Comparison of ENCODE assay signal across 27 cellular contexts in genomic region chr10:129548534-129549130, GRCh38.
"Had no signal": no experiment of that assay in that cellular context is flagged by ENCODE, and none has a peak within 500 bp of the region (broad histone marks: within the 10 kb centered on the region; RNA-seq: fewer than 3 reads in every experiment).

No MANE protein-coding gene starts in this region.

- DNase-seq: activated CD4-positive, alpha-beta memory T cell treated with anti-CD3 and anti-CD28 coated beads, Interleukin-2, amount 10 ng/mL, durations not matched to agents 7 days and 5 days; activated CD4-positive, alpha-beta T cell treated with anti-CD3 and anti-CD28 coated beads, Interleukin-2, amount 10 ng/mL, durations not matched to agents 7 days and 5 days; activated CD4-positive, CD25-positive, alpha-beta regulatory T cell; activated gamma-delta T cell treated with Interleukin-2 at 50 U/mL for 16 hours; activated naive CD4-positive, alpha-beta T cell treated with anti-CD3 and anti-CD28 coated beads, Interleukin-2, amount 10 ng/mL, durations not matched to agents 7 days and 5 days; activated naive CD8-positive, alpha-beta T cell treated with anti-CD3 and anti-CD28 coated beads for 36 hours; activated T-cell treated with anti-CD3 and anti-CD28 coated beads for 4 hours; activated T-cell treated with anti-CD3 and anti-CD28 coated beads, Interleukin-2, amount 50 U/mL, for 48 hours; brain microvascular endothelial cell; MG63; MV-4-11; NCI-H1092 treated with DMSO at 0.1 percent for 48 hours; NCI-H1436; NCI-H1694 treated with DMSO at 0.1 percent for 48 hours; NCI-H2029 treated with DMSO at 0.1 percent for 48 hours; NCI-H510A treated with DMSO at 0.1 percent for 48 hours; NCI-H69; NK-92 treated with Interleukin-12 subunit alpha and Interleukin-12 subunit beta, amount 100 ng/mL, for 24 hours; Peyer's patch; Right ventricle myocardium superior; SJCRH30; SK-N-SH; T-helper 1 cell had no signal

- H3K27ac Mint-ChIP-seq: activated CD4-positive, alpha-beta memory T cell treated with anti-CD3 and anti-CD28 coated beads, Interleukin-2, amount 10 ng/mL, durations not matched to agents 7 days and 5 days; activated CD4-positive, alpha-beta T cell treated with anti-CD3 and anti-CD28 coated beads, Interleukin-2, amount 10 ng/mL, durations not matched to agents 7 days and 5 days; activated naive CD4-positive, alpha-beta T cell treated with anti-CD3 and anti-CD28 coated beads, Interleukin-2, amount 10 ng/mL, durations not matched to agents 7 days and 5 days; activated naive CD8-positive, alpha-beta T cell treated with anti-CD3 and anti-CD28 coated beads for 36 hours; activated T-helper 2 cell treated with anti-CD3 and anti-CD28 coated beads, Interferon-gamma antibody, Interleukin-2, Interleukin-4, amounts not matched to agents 10 μg/mL and 5 μg/mL and 100 μg/mL, durations not matched to agents 14 hours and 24 hours and 36 hours had no signal

- H3K36me3 ChIP-seq: brain microvascular endothelial cell, cardiac muscle cell, MG63, Peyer's patch, SJCRH30 had no signal

- H3K9me3 ChIP-seq: MG63, Peyer's patch, SJCRH30, SK-N-SH had no signal

- H3K27me3 ChIP-seq: brain microvascular endothelial cell, cardiac muscle cell, MG63, Peyer's patch, SJCRH30 had no signal

- H3K4me2 ChIP-seq: SK-N-SH had no signal

- H3K9me3 Mint-ChIP-seq: activated CD4-positive, alpha-beta memory T cell treated with anti-CD3 and anti-CD28 coated beads, Interleukin-2, amount 10 ng/mL, durations not matched to agents 7 days and 5 days; activated CD4-positive, alpha-beta T cell treated with anti-CD3 and anti-CD28 coated beads, Interleukin-2, amount 10 ng/mL, durations not matched to agents 7 days and 5 days; activated naive CD4-positive, alpha-beta T cell treated with anti-CD3 and anti-CD28 coated beads, Interleukin-2, amount 10 ng/mL, durations not matched to agents 7 days and 5 days; activated naive CD8-positive, alpha-beta T cell treated with anti-CD3 and anti-CD28 coated beads for 36 hours; activated T-helper 2 cell treated with anti-CD3 and anti-CD28 coated beads, Interferon-gamma antibody, Interleukin-2, Interleukin-4, amounts not matched to agents 10 μg/mL and 5 μg/mL and 100 μg/mL, durations not matched to agents 14 hours and 24 hours and 36 hours had no signal

- H3K9ac ChIP-seq: SK-N-SH had no signal

- H3K4me3 Mint-ChIP-seq: activated CD4-positive, alpha-beta memory T cell treated with anti-CD3 and anti-CD28 coated beads, Interleukin-2, amount 10 ng/mL, durations not matched to agents 7 days and 5 days; activated CD4-positive, alpha-beta T cell treated with anti-CD3 and anti-CD28 coated beads, Interleukin-2, amount 10 ng/mL, durations not matched to agents 7 days and 5 days; activated naive CD4-positive, alpha-beta T cell treated with anti-CD3 and anti-CD28 coated beads, Interleukin-2, amount 10 ng/mL, durations not matched to agents 7 days and 5 days; activated naive CD8-positive, alpha-beta T cell treated with anti-CD3 and anti-CD28 coated beads for 36 hours had no signal

- H3K4me1 Mint-ChIP-seq: activated CD4-positive, alpha-beta memory T cell treated with anti-CD3 and anti-CD28 coated beads, Interleukin-2, amount 10 ng/mL, durations not matched to agents 7 days and 5 days; activated CD4-positive, alpha-beta T cell treated with anti-CD3 and anti-CD28 coated beads, Interleukin-2, amount 10 ng/mL, durations not matched to agents 7 days and 5 days; activated naive CD4-positive, alpha-beta T cell treated with anti-CD3 and anti-CD28 coated beads, Interleukin-2, amount 10 ng/mL, durations not matched to agents 7 days and 5 days had no signal

- H3K27ac ChIP-seq: brain microvascular endothelial cell, cardiac muscle cell, Peyer's patch, RWPE1, SJCRH30, VCaP had no signal

- H3K4me1 ChIP-seq: SJCRH30 had no signal

- H3K27me3 Mint-ChIP-seq: activated CD4-positive, alpha-beta memory T cell treated with anti-CD3 and anti-CD28 coated beads, Interleukin-2, amount 10 ng/mL, durations not matched to agents 7 days and 5 days; activated CD4-positive, alpha-beta T cell treated with anti-CD3 and anti-CD28 coated beads, Interleukin-2, amount 10 ng/mL, durations not matched to agents 7 days and 5 days; activated naive CD4-positive, alpha-beta T cell treated with anti-CD3 and anti-CD28 coated beads, Interleukin-2, amount 10 ng/mL, durations not matched to agents 7 days and 5 days; activated naive CD8-positive, alpha-beta T cell treated with anti-CD3 and anti-CD28 coated beads for 36 hours had no signal

- H3K4me3 ChIP-seq: cardiac muscle cell, MG63, Peyer's patch, SJCRH30 had no signal
